1 cellular context compared by ENCODE assay signal in genomic region chr4:104345598-104346242, GRCh38.
TF ChIP-seq lines count a peak whose summit lies in the region.

No MANE protein-coding gene starts in this region.

TF ChIP-seq in H1, 55 proteins besides CTCF, POLR2A, EP300 and RAD21:
- no peak for TF ChIP-seq CHD7 (IDR thresholded peaks at IDR 0.05; ENCODE audit: insufficient replicate concordance, low read length)
- no peak for TF ChIP-seq SIRT6 (IDR thresholded peaks at IDR 0.05; ENCODE audit: low read length)
- no peak for TF ChIP-seq NANOG (IDR thresholded peaks at IDR 0.05; ENCODE audit: insufficient read depth, low read depth, low read length, poor library complexity, severe bottlenecking)
- no peak for TF ChIP-seq KDM4A (IDR thresholded peaks at IDR 0.05; ENCODE audit: low read depth, low read length, severe bottlenecking)
- no peak for TF ChIP-seq MAFK (IDR thresholded peaks at IDR 0.05; ENCODE audit: low read depth, low read length)
- TF ChIP-seq GTF2F1 (IDR thresholded peaks at IDR 0.05; ENCODE audit: borderline replicate concordance, low read depth, low read length) = no peak
- TF ChIP-seq BCL11A (IDR thresholded peaks at IDR 0.05; ENCODE audit: low read depth in 2 of 2, low read length in 2 of 2) = no peak
- no peak for TF ChIP-seq JUN (IDR thresholded peaks at IDR 0.05; ENCODE audit: low read depth, low read length)
- no peak for TF ChIP-seq SP1 (IDR thresholded peaks at IDR 0.05; ENCODE audit: low read depth, low read length)
- no peak for TF ChIP-seq KDM5A (IDR thresholded peaks at IDR 0.05; ENCODE audit: low read length)
- TF ChIP-seq TBP (IDR thresholded peaks at IDR 0.05; ENCODE audit: low read depth, low read length) = no peak
- no peak for TF ChIP-seq SIX5 (IDR thresholded peaks at IDR 0.05; ENCODE audit: low read depth, low read length)
- no peak for TF ChIP-seq CREB1 (IDR thresholded peaks at IDR 0.05)
- TF ChIP-seq RXRA (IDR thresholded peaks at IDR 0.05; ENCODE audit: insufficient read depth, low read depth, low read length) = no peak
- TF ChIP-seq CBX8 (IDR thresholded peaks at IDR 0.05; ENCODE audit: borderline replicate concordance, low read depth, low read length) = no peak
- no peak for TF ChIP-seq NRF1 (IDR thresholded peaks at IDR 0.05; ENCODE audit: low read depth, low read length)
- TF ChIP-seq BACH1 (IDR thresholded peaks at IDR 0.05; ENCODE audit: low read length) = no peak
- no peak for TF ChIP-seq SIN3A (conservative IDR thresholded peaks at IDR 0.05 in 1 of 2, IDR thresholded peaks at IDR 0.05 in 1 of 2; ENCODE audit: low read depth in 1 of 2, low read length in 2 of 2)
